20 cellular contexts compared by ENCODE assay signal in the genomic region with DNA sequence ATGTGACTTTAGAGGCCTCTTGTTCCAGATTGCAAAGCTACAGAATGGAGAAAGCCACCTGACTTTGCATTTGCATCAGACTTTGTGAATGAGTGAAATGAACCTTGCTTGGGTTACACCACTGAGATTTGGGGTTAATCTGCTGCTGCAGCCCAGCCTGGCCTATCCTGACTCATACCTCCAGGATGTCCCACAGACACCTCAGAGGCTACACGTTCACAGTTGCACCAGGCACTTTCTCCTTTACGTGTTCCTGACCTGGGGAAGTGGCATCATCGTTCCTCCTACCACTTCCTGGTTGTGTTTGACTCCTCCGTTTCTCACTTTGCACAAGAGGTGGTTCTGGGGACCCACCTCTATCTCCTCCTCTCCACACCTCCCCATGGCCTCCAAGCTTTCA. TPM values are rescaled to one million over a fixed set of nuclear protein-coding genes. Genes with fewer than 3 reads are reported as not detected.
A peak's percentile ranks its signal among the peaks of the same experiment; 100 is the strongest.
DNase-seq lines count a peak whose midpoint lies in the region; ATAC-seq and TF ChIP-seq lines count a peak whose summit lies in the region.
"Had no signal": no experiment of that assay in that cellular context is flagged by ENCODE, and none has a peak within 500 bp of the region (broad histone marks: within the 10 kb centered on the region; RNA-seq: fewer than 3 reads in every experiment).

No MANE protein-coding gene starts in this region.

- H3K36me3 Mint-ChIP-seq in activated T-cell treated with anti-CD3 and anti-CD28 coated beads, Interleukin-2, amount 50 U/mL, for 4 hours (ENCODE audit: insufficient read depth): no peaks in the 10 kb centered on the region
- no peaks in the 10 kb centered on the region for H3K36me3 Mint-ChIP-seq in activated T-cell treated with anti-CD3 and anti-CD28 coated beads, Interleukin-2, amount 50 U/mL, for 24 hours (ENCODE audit: low read depth)
- peaks cover 6% of the 10 kb centered on the region for H3K36me3 Mint-ChIP-seq in T-helper 1 cell treated with Interleukin-12 subunit alpha and Interleukin-12 subunit beta and Interleukin-4 antibody, amounts not matched to agents 30 μg/mL and 1 μg/mL, for 36 hours (ENCODE audit: low read depth)

- 75 to 79% methylated on average over 4 of the region's 4 CpGs for WGBS in tibial nerve, 2 donors

- peaks cover 8% of the 10 kb centered on the region for H3K9me3 Mint-ChIP-seq in activated T-cell treated with anti-CD3 and anti-CD28 coated beads, Interleukin-2, amount 50 U/mL, for 4 hours
- peaks cover 5% of the 10 kb centered on the region for H3K9me3 Mint-ChIP-seq in activated T-cell treated with anti-CD3 and anti-CD28 coated beads, Interleukin-2, amount 50 U/mL, for 24 hours
- peaks cover 15% of the 10 kb centered on the region for H3K9me3 Mint-ChIP-seq in T-helper 1 cell treated with Interleukin-12 subunit alpha and Interleukin-12 subunit beta and Interleukin-4 antibody, amounts not matched to agents 30 μg/mL and 1 μg/mL, for 36 hours

- no peaks in the 10 kb centered on the region for H3K4me1 Mint-ChIP-seq in activated T-cell treated with anti-CD3 and anti-CD28 coated beads, Interleukin-2, amount 50 U/mL, for 4 hours (ENCODE audit: low read depth)
- peaks cover 10% of the 10 kb centered on the region for H3K4me1 Mint-ChIP-seq in activated T-cell treated with anti-CD3 and anti-CD28 coated beads, Interleukin-2, amount 50 U/mL, for 24 hours (ENCODE audit: low read depth)
- H3K4me1 Mint-ChIP-seq in T-helper 1 cell treated with Interleukin-12 subunit alpha and Interleukin-12 subunit beta and Interleukin-4 antibody, amounts not matched to agents 30 μg/mL and 1 μg/mL, for 36 hours (ENCODE audit: low read depth): peaks cover 12% of the 10 kb centered on the region
- H3K4me1 Mint-ChIP-seq: CD4-positive, CD25-positive, alpha-beta regulatory T cell had no signal

- no peak overlapping the region for H3K4me3 ChIP-seq in tibial nerve
- H3K4me3 ChIP-seq: prostate gland, SJSA1, smooth muscle cell, stomach, uterus had no signal

- peak; percentile 69 to 72 for ATAC-seq in activated T-cell treated with anti-CD3 and anti-CD28 coated beads, Interleukin-2, amount 50 U/mL, for 4 hours
- ATAC-seq in HG03196 (IDR thresholded peaks at IDR 0.05; ENCODE audit: unreplicated experiment): no peak

- DNase-seq in activated T-cell treated with anti-CD3 and anti-CD28 coated beads, Interleukin-2, amount 50 U/mL, for 4 hours: no peak
- no peak for DNase-seq in activated T-cell treated with anti-CD3 and anti-CD28 coated beads, Interleukin-2, amount 50 U/mL, for 24 hours
- DNase-seq in ecto neural progenitor cell (ENCODE audit: low spot score): peak; percentile 26
- DNase-seq in stimulated activated CD4-positive, alpha-beta T cell treated with anti-CD3 and anti-CD28 coated beads, TNF-alpha, amount 100 ng/mL, for 48 hours (ENCODE audit: low read depth in 3 of 3): peak; percentile 17 to 50 (median 24)
- DNase-seq in tibial nerve (ENCODE audit: low spot score in 2 of 2): no peak
- DNase-seq in HUDEP-2 (lab: John Stamatoyannopoulos, UW; ENCODE audit: unreplicated experiment in 76 of 76): no peak
- DNase-seq: activated CD4-positive, alpha-beta T cell treated with anti-CD3 and anti-CD28 coated beads for 4 hours; activated gamma-delta T cell treated with Interleukin-2 at 50 U/mL for 16 hours; CD4-positive, CD25-positive, alpha-beta regulatory T cell; DMS79; hippocampal formation; NCI-H1105 treated with DMSO at 0.1 percent for 48 hours; NCI-H2171; stomach had no signal

- peaks cover 0 to 10% (median 3%) of the 10 kb centered on the region in 4 donors for H3K9me3 ChIP-seq in tibial nerve
- H3K9me3 ChIP-seq: prostate gland, SJSA1, uterus had no signal

- no peaks in the 10 kb centered on the region for H3K36me3 ChIP-seq in tibial nerve
- H3K36me3 ChIP-seq: prostate gland, SJSA1, stomach, uterus had no signal

- TF ChIP-seq EP300 in tibial nerve (IDR thresholded peaks at IDR 0.05): no peak

- H3K4me3 Mint-ChIP-seq in activated T-cell treated with anti-CD3 and anti-CD28 coated beads, Interleukin-2, amount 50 U/mL, for 4 hours: no peak overlapping the region
- H3K4me3 Mint-ChIP-seq in activated T-cell treated with anti-CD3 and anti-CD28 coated beads, Interleukin-2, amount 50 U/mL, for 24 hours: no peak overlapping the region
- H3K4me3 Mint-ChIP-seq in T-helper 1 cell treated with Interleukin-12 subunit alpha and Interleukin-12 subunit beta and Interleukin-4 antibody, amounts not matched to agents 30 μg/mL and 1 μg/mL, for 36 hours: peak overlapping the region; percentile 4
- H3K4me3 Mint-ChIP-seq: CD4-positive, CD25-positive, alpha-beta regulatory T cell had no signal

- H3K4me1 ChIP-seq in tibial nerve: no peaks in the 10 kb centered on the region
- H3K4me1 ChIP-seq: prostate gland, SJSA1, stomach, uterus had no signal

- H3K27me3 ChIP-seq in tibial nerve: peaks cover 0 to under 1% of the 10 kb centered on the region in 2 donors
- H3K27me3 ChIP-seq: SJSA1, uterus had no signal

- H3K27ac Mint-ChIP-seq in activated T-cell treated with anti-CD3 and anti-CD28 coated beads, Interleukin-2, amount 50 U/mL, for 24 hours: no peak overlapping the region
- no peak overlapping the region for H3K27ac Mint-ChIP-seq in T-helper 1 cell treated with Interleukin-12 subunit alpha and Interleukin-12 subunit beta and Interleukin-4 antibody, amounts not matched to agents 30 μg/mL and 1 μg/mL, for 36 hours

- no peak overlapping the region for H3K27ac ChIP-seq in tibial nerve
- H3K27ac ChIP-seq: prostate gland, SJSA1, stomach, uterus had no signal

- no peak for TF ChIP-seq POLR2A in tibial nerve (IDR thresholded peaks at IDR 0.05)

- no peak for TF ChIP-seq CTCF in tibial nerve (IDR thresholded peaks at IDR 0.05)

- peaks cover 13% of the 10 kb centered on the region for H3K27me3 Mint-ChIP-seq in activated T-cell treated with anti-CD3 and anti-CD28 coated beads, Interleukin-2, amount 50 U/mL, for 4 hours (ENCODE audit: low read depth)
- peaks cover 16% of the 10 kb centered on the region for H3K27me3 Mint-ChIP-seq in activated T-cell treated with anti-CD3 and anti-CD28 coated beads, Interleukin-2, amount 50 U/mL, for 24 hours
- peaks cover 4% of the 10 kb centered on the region for H3K27me3 Mint-ChIP-seq in T-helper 1 cell treated with Interleukin-12 subunit alpha and Interleukin-12 subunit beta and Interleukin-4 antibody, amounts not matched to agents 30 μg/mL and 1 μg/mL, for 36 hours (ENCODE audit: low read depth)

RNA-seq across cellular contexts. Expression of gene SORCS2, which starts 9.2 kb away (rescaled TPM):
- under 1 TPM in 2 of 3 donors, not detected in 1; 0.18 to 0.43 TPM for total RNA-seq in activated T-cell treated with anti-CD3 and anti-CD28 coated beads, Interleukin-2, amount 50 U/mL, for 4 hours
- 10 to 100 TPM; 15.6 to 48.9 (median 38.3) TPM for total RNA-seq in tibial nerve
- total RNA-seq: CD4-positive, CD25-positive, alpha-beta regulatory T cell had no signal

Comparison
In these comparisons a context has a peak if more than half of its experiments do, and no peak if none do; other contexts are left out.
1. DNase-seq: peak in ecto neural progenitor cell (single experiment) and stimulated activated CD4-positive, alpha-beta T cell treated with anti-CD3 and anti-CD28 coated beads, TNF-alpha, amount 100 ng/mL, for 48 hours (3 of 3); none in activated T-cell treated with anti-CD3 and anti-CD28 coated beads, Interleukin-2, amount 50 U/mL, for 4 hours (single experiment), activated T-cell treated with anti-CD3 and anti-CD28 coated beads, Interleukin-2, amount 50 U/mL, for 24 hours (single experiment), tibial nerve (0 of 2) and HUDEP-2 (0 of 76).
2. RNA of gene SORCS2, which starts 9.2 kb away (total RNA-seq): 15.6 to 48.9 TPM in tibial nerve; 0.18 to 0.43 TPM in activated T-cell treated with anti-CD3 and anti-CD28 coated beads, Interleukin-2, amount 50 U/mL, for 4 hours; every median in the first group is over 10 times any median in the second.